In the genomic region with DNA sequence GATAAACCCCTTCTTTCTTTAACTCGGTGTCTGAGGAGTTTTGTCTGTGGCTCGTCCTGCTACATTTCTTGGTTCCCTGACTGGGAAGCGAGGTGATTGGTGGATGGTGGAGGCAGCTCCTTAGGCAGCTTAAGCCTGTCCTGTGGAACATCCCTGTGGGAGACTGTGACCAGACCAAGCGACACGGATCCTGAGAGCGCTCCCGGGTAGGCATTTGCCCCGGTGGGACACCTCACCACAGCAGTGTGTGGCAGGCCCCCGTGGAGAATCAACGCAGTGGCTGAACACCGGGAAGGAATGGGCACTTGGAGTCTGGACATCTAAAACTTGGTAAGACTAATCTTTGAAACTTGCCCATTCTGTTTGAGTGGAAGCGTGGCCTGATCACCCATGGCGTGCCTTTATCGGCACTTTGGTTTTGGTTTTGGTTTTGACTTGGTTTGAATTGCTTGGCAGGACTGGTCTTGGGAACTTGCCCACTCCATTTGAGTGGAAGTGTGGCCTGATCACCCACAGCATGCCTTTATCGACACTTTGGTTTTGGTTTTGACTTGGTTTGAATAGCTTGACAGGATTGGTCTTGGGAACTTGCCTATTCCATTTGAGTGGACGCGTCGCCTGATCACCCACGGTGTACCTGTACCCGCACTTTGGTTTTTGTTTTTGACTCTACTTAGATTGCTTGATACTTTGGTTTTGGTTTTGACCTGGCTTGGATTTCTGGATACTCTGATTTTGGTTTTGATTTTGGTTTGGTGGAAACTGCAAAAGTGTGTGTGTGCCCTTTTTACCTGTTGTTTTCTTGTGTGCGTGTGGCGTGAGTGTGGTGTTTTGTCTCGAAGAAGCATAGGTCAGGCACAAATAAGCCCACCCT, we compare ENCODE assay signal across 8 cellular contexts. TPM values are rescaled to one million over a fixed set of nuclear protein-coding genes. Genes with fewer than 3 reads are reported as not detected.
DNase-seq lines count a peak whose midpoint lies in the region; ATAC-seq and TF ChIP-seq lines count a peak whose summit lies in the region.
"Not testable (repeated sequence)": the region's sequence is repeated elsewhere in the genome, so short reads cannot be mapped to it uniquely, and the experiment has no call there.

No MANE protein-coding gene starts in this region.

- intact Hi-C loops in Caco-2 (cut with micrococcal nuclease; ENCODE audit: unreplicated experiment); colonic mucosa (cut with DNase I); right lobe of liver (cut with DNase I): not testable (repeated sequence)

- H3K4me3 ChIP-seq in Caco-2 (ENCODE audit: low read depth, low read length); colonic mucosa: not testable (repeated sequence)
- H3K4me3 ChIP-seq in Peyer's patch (peak overlapping the region in 2 of 4 donors; percentile 36 to 48), right lobe of liver (peak overlapping the region in 2 of 3 donors; percentile 31 to 35)

- POLR2A ChIA-PET in Caco-2 (lab: Charles Lee) = not testable (repeated sequence)

- CTCF ChIA-PET in Caco-2 (lab: Charles Lee) = not testable (repeated sequence)

- H3K36me3 Mint-ChIP-seq in Caco-2 (ENCODE audit: insufficient read depth, unreplicated experiment) = peaks cover 33% of the 10 kb centered on the region
- not testable (repeated sequence) for H3K36me3 Mint-ChIP-seq in activated T-cell treated with anti-CD3 and anti-CD28 coated beads, Interleukin-2, amount 50 U/mL, for 4 hours (ENCODE audit: insufficient read depth); progenitor cell of endocrine pancreas (ENCODE audit: insufficient read depth)
- H3K36me3 Mint-ChIP-seq in type B pancreatic cell = peaks cover 13% of the 10 kb centered on the region

- not testable (repeated sequence) for H3K9me3 ChIP-seq in Caco-2, Peyer's patch, colonic mucosa, right lobe of liver

- not testable (repeated sequence) for H3K27me3 ChIP-seq in Caco-2 (replicated peaks; ENCODE audit: control insufficient read depth, insufficient read depth, low read length); Peyer's patch; colonic mucosa; right lobe of liver

- H3K4me1 Mint-ChIP-seq in Caco-2 (ENCODE audit: low read depth, unreplicated experiment) (peaks cover 27% of the 10 kb centered on the region), progenitor cell of endocrine pancreas (ENCODE audit: low read depth) (peaks cover 26% of the 10 kb centered on the region), type B pancreatic cell (ENCODE audit: unreplicated experiment) (peaks cover 30% of the 10 kb centered on the region)
- peaks cover 28% of the 10 kb centered on the region for H3K4me1 Mint-ChIP-seq in activated T-cell treated with anti-CD3 and anti-CD28 coated beads, Interleukin-2, amount 50 U/mL, for 4 hours (ENCODE audit: low read depth)

- DNase-seq in Caco-2; activated T-cell treated with anti-CD3 and anti-CD28 coated beads, Interleukin-2, amount 50 U/mL, for 4 hours; colonic mucosa; progenitor cell of endocrine pancreas (ENCODE audit: low spot score, unreplicated experiment); type B pancreatic cell (ENCODE audit: extremely low spot score, unreplicated experiment): not testable (repeated sequence)
- peak; percentile 57 for DNase-seq in M059J (ENCODE audit: low read depth)
- DNase-seq in Peyer's patch = peak in 2 of 3 donors; percentile 49 to 64
- peak in 1 of 3 donors; percentile 58 for DNase-seq in right lobe of liver

- not testable (repeated sequence) for H3K27me3 Mint-ChIP-seq in Caco-2 (ENCODE audit: insufficient read depth, unreplicated experiment); activated T-cell treated with anti-CD3 and anti-CD28 coated beads, Interleukin-2, amount 50 U/mL, for 4 hours (ENCODE audit: low read depth); progenitor cell of endocrine pancreas; type B pancreatic cell

- ATAC-seq in activated T-cell treated with anti-CD3 and anti-CD28 coated beads, Interleukin-2, amount 50 U/mL, for 4 hours; right lobe of liver: not testable (repeated sequence)

- 40% methylated on average over 13 of the region's 23 CpGs for WGBS in right lobe of liver (ENCODE audit: insufficient coverage, low coverage, low lambda C conversion rate, missing lambda C conversion rate)

- not testable (repeated sequence) for TF ChIP-seq POLR2A in Peyer's patch (IDR thresholded peaks at IDR 0.05); right lobe of liver (IDR thresholded peaks at IDR 0.05)

- peak overlapping the region in 3 of 4 donors; percentile 95 to 98 (median 95) for H3K27ac ChIP-seq in Peyer's patch
- peak overlapping the region; percentile 98 for H3K27ac ChIP-seq in colonic mucosa
- peak overlapping the region; percentile 30 to 93 (median 83) for H3K27ac ChIP-seq in right lobe of liver

- BruUV-seq in Caco-2 (replicated peaks; lab: Mats Ljungman, UMichigan) = not testable (repeated sequence)

- H3K27ac Mint-ChIP-seq in Caco-2 (ENCODE audit: unreplicated experiment) (peak overlapping the region; percentile 97), progenitor cell of endocrine pancreas (peak overlapping the region; percentile 11), type B pancreatic cell (peak overlapping the region; percentile 52)

- not testable (repeated sequence) for TF ChIP-seq CTCF in Caco-2 (IDR thresholded peaks at IDR 0.05; ENCODE audit: insufficient read depth in 1 of 2, low read depth in 1 of 2, low read length in 1 of 2, severe bottlenecking in 1 of 2, unreplicated experiment in 1 of 2); Peyer's patch (IDR thresholded peaks at IDR 0.05); colonic mucosa (IDR thresholded peaks at IDR 0.05); right lobe of liver (IDR thresholded peaks at IDR 0.05); progenitor cell of endocrine pancreas (IDR thresholded peaks at IDR 0.05; ENCODE audit: unreplicated experiment); type B pancreatic cell (conservative IDR thresholded peaks at IDR 0.05)

- not testable (repeated sequence) for H3K9me3 Mint-ChIP-seq in Caco-2 (ENCODE audit: unreplicated experiment); activated T-cell treated with anti-CD3 and anti-CD28 coated beads, Interleukin-2, amount 50 U/mL, for 4 hours; progenitor cell of endocrine pancreas (ENCODE audit: low read depth); type B pancreatic cell

- H3K36me3 ChIP-seq in Caco-2 (ENCODE audit: control insufficient read depth, insufficient read depth, low read length); Peyer's patch; colonic mucosa; right lobe of liver: not testable (repeated sequence)

- peak overlapping the region in 1 of 2 donors; percentile 26 for H3K9ac ChIP-seq in colonic mucosa (ENCODE audit: low read depth in 2 of 2, low read length in 2 of 2)

- H3K4me1 ChIP-seq in Caco-2 (peaks cover 23% of the 10 kb centered on the region), right lobe of liver (peaks cover 0 to 46% (median 14%) of the 10 kb centered on the region in 4 donors)
- H3K4me1 ChIP-seq in Peyer's patch, colonic mucosa: not testable (repeated sequence)

- H3K4me3 Mint-ChIP-seq in Caco-2 (ENCODE audit: unreplicated experiment) = peak overlapping the region; percentile 21
- H3K4me3 Mint-ChIP-seq in activated T-cell treated with anti-CD3 and anti-CD28 coated beads, Interleukin-2, amount 50 U/mL, for 4 hours = peak overlapping the region; percentile 31
- H3K4me3 Mint-ChIP-seq in progenitor cell of endocrine pancreas (ENCODE audit: low read depth) = not testable (repeated sequence)
- H3K4me3 Mint-ChIP-seq in type B pancreatic cell = peak overlapping the region; percentile 50

RNA-seq across cellular contexts. Expression of a gene that starts 4.1 kb away (rescaled TPM):
- total RNA-seq in Caco-2 (2022) (16.9 and 18.9 TPM in 2 replicates), Peyer's patch (10 to 100 TPM; 28.9 to 75.5 (median 71.2) TPM), colonic mucosa (10 to 100 TPM; 61.4 to 64.6 TPM), right lobe of liver (10 to 100 TPM in 2 of 6 experiments, 1 to 10 TPM in 4; 5.8 to 24.6 (median 8.1) TPM), progenitor cell of endocrine pancreas (17.4 and 18.2 TPM in 2 replicates), type B pancreatic cell (ENCODE audit: low replicate concordance) (17.0 and 27.1 TPM in 2 replicates)
- total RNA-seq in M059J (2014; rRNA removed; shearing (Covaris generic)) = 6.8 and 7.5 TPM in 2 replicates
- total RNA-seq in activated T-cell treated with anti-CD3 and anti-CD28 coated beads, Interleukin-2, amount 50 U/mL, for 4 hours = 1 to 10 TPM; 4.7 to 8.0 (median 5.5) TPM

Comparison
In these comparisons a context has a peak if more than half of its experiments do, and no peak if none do; other contexts are left out.
1. H3K27ac Mint-ChIP-seq: peak in every context shown above with its lines; median percentile 97 in Caco-2; 52 in type B pancreatic cell; 11 in progenitor cell of endocrine pancreas.